In genomic region chr15:98794211-98794610, GRCh38 we compare ENCODE assay signal across 11 cellular contexts.
"Had no signal": no experiment of that assay in that cellular context is flagged by ENCODE, and none has a peak within 500 bp of the region (broad histone marks: within the 10 kb centered on the region; RNA-seq: fewer than 3 reads in every experiment).

No MANE protein-coding gene starts in this region.

- DNase-seq: activated B cell treated with CpG ODN at 0.5 μM for 24 hours; activated CD4-positive, alpha-beta T cell treated with anti-CD3 and anti-CD28 coated beads, Interleukin-2, amount 50 U/mL, for 1 hour; activated effector memory CD4-positive, alpha-beta T cell treated with Interleukin-2 at 50 U/mL for 16 hours; activated T-cell treated with anti-CD3 and anti-CD28 coated beads, Interleukin-2, amount 50 U/mL, for 1 hour; body of pancreas; cerebellar nuclear complex; hypothalamus; posterior cingulate gyrus; stomach; T-helper 1 cell had no signal

- H3K36me3 Mint-ChIP-seq: activated naive CD4-positive, alpha-beta T cell treated with anti-CD3 and anti-CD28 coated beads, Interleukin-2, amount 50 U/mL, for 24 hours had no signal

- H3K4me3 Mint-ChIP-seq: activated B cell treated with CpG ODN at 0.5 μM for 24 hours; activated naive CD4-positive, alpha-beta T cell treated with anti-CD3 and anti-CD28 coated beads, Interleukin-2, amount 50 U/mL, for 24 hours had no signal

- H3K4me1 Mint-ChIP-seq: activated B cell treated with CpG ODN at 0.5 μM for 24 hours had no signal

- H3K27ac Mint-ChIP-seq: activated B cell treated with CpG ODN at 0.5 μM for 24 hours; activated naive CD4-positive, alpha-beta T cell treated with anti-CD3 and anti-CD28 coated beads, Interleukin-2, amount 50 U/mL, for 24 hours had no signal

- H3K27me3 Mint-ChIP-seq: activated naive CD4-positive, alpha-beta T cell treated with anti-CD3 and anti-CD28 coated beads, Interleukin-2, amount 50 U/mL, for 24 hours had no signal

- H3K9me3 Mint-ChIP-seq: activated B cell treated with CpG ODN at 0.5 μM for 24 hours; activated naive CD4-positive, alpha-beta T cell treated with anti-CD3 and anti-CD28 coated beads, Interleukin-2, amount 50 U/mL, for 24 hours had no signal

- ATAC-seq: body of pancreas had no signal
